ENCODE assay signal across 9 cellular contexts in genomic region chr7:105210721-105211205, GRCh38.
DNase-seq lines count a peak whose midpoint lies in the region; ATAC-seq and TF ChIP-seq lines count a peak whose summit lies in the region.
"Had no signal": no experiment of that assay in that cellular context is flagged by ENCODE, and none has a peak within 500 bp of the region (broad histone marks: within the 10 kb centered on the region; RNA-seq: fewer than 3 reads in every experiment).

No MANE protein-coding gene starts in this region.

- peaks cover 4% of the 10 kb centered on the region for H3K79me2 ChIP-seq in mesendoderm (ENCODE audit: control insufficient read depth, insufficient read depth, low read length)

- TF ChIP-seq CTCF in RWPE1 (conservative IDR thresholded peaks at IDR 0.05; ENCODE audit: low read depth) (no peak), omental fat pad (IDR thresholded peaks at IDR 0.05) (no peak)

- H3K27me3 Mint-ChIP-seq in activated CD4-positive, alpha-beta T cell treated with anti-CD3 and anti-CD28 coated beads, Interleukin-2, amount 10 ng/mL, durations not matched to agents 24 days and 14 days: no peaks in the 10 kb centered on the region
- H3K27me3 Mint-ChIP-seq in activated naive CD8-positive, alpha-beta T cell: no peaks in the 10 kb centered on the region
- no peaks in the 10 kb centered on the region for H3K27me3 Mint-ChIP-seq in activated T-helper 2 cell treated with anti-CD3 and anti-CD28 coated beads, Interferon-gamma antibody, Interleukin-2, Interleukin-4, amounts not matched to agents 10 μg/mL and 5 μg/mL and 100 μg/mL, durations not matched to agents 14 hours and 24 hours and 36 hours (ENCODE audit: low read depth)

- H2AK5ac ChIP-seq in mesendoderm (ENCODE audit: low read length): no peak overlapping the region

- POLR2A ChIA-PET in RWPE1 (lab: Yijun Ruan, JAX; ENCODE audit: low non-redundant PET): no interaction called here

- no peak overlapping the region for H3K4me3 ChIP-seq in mesendoderm (ENCODE audit: low read length)
- H3K4me3 ChIP-seq: SK-N-MC had no signal

- ATAC-seq in HG03066 (IDR thresholded peaks at IDR 0.05; ENCODE audit: low read depth, unreplicated experiment) (peak; percentile 81), omental fat pad (ENCODE audit: low FRiP score) (no peak)

- no peak overlapping the region for H3K4me2 ChIP-seq in mesendoderm (ENCODE audit: low read length)

- no peak overlapping the region for H3K56ac ChIP-seq in mesendoderm (ENCODE audit: low read length)

- H3K4me1 Mint-ChIP-seq in activated CD4-positive, alpha-beta T cell treated with anti-CD3 and anti-CD28 coated beads, Interleukin-2, amount 10 ng/mL, durations not matched to agents 24 days and 14 days: peaks cover 44% of the 10 kb centered on the region
- H3K4me1 Mint-ChIP-seq in activated naive CD8-positive, alpha-beta T cell (ENCODE audit: low read depth): peaks cover 79% of the 10 kb centered on the region
- H3K4me1 Mint-ChIP-seq in activated T-helper 2 cell treated with anti-CD3 and anti-CD28 coated beads, Interferon-gamma antibody, Interleukin-2, Interleukin-4, amounts not matched to agents 10 μg/mL and 5 μg/mL and 100 μg/mL, durations not matched to agents 14 hours and 24 hours and 36 hours (ENCODE audit: low read depth): peaks cover 60% of the 10 kb centered on the region

- H3K36me3 Mint-ChIP-seq in activated CD4-positive, alpha-beta T cell treated with anti-CD3 and anti-CD28 coated beads, Interleukin-2, amount 10 ng/mL, durations not matched to agents 24 days and 14 days (ENCODE audit: low read depth): peaks cover 11% of the 10 kb centered on the region
- H3K36me3 Mint-ChIP-seq in activated naive CD8-positive, alpha-beta T cell: peaks cover 4% of the 10 kb centered on the region
- peaks cover 22% of the 10 kb centered on the region for H3K36me3 Mint-ChIP-seq in activated T-helper 2 cell treated with anti-CD3 and anti-CD28 coated beads, Interferon-gamma antibody, Interleukin-2, Interleukin-4, amounts not matched to agents 10 μg/mL and 5 μg/mL and 100 μg/mL, durations not matched to agents 14 hours and 24 hours and 36 hours (ENCODE audit: low read depth)

- no peak overlapping the region for H2BK120ac ChIP-seq in mesendoderm (ENCODE audit: low read depth, low read length)

- H3K4me1 ChIP-seq in mesendoderm (ENCODE audit: control insufficient read depth, low read depth, low read length): no peaks in the 10 kb centered on the region

- H4K8ac ChIP-seq in mesendoderm (ENCODE audit: low read depth, low read length): no peak overlapping the region

- H3K79me1 ChIP-seq in mesendoderm (ENCODE audit: low read length): peaks cover 13% of the 10 kb centered on the region

- DNase-seq in activated CD4-positive, alpha-beta T cell treated with anti-CD3 and anti-CD28 coated beads, Interleukin-2, amount 10 ng/mL, durations not matched to agents 24 days and 14 days: no peak
- no peak for DNase-seq in activated CD4-positive, alpha-beta T cell treated with anti-CD3 and anti-CD28 coated beads, Interleukin-2, amount 50 U/mL, for 48 hours
- peak; percentile 56 for DNase-seq in mesendoderm
- no peak for DNase-seq in activated T-helper 2 cell treated with anti-CD3 and anti-CD28 coated beads, Interferon-gamma antibody, Interleukin-2, Interleukin-4, amounts not matched to agents 10 μg/mL and 5 μg/mL and 100 μg/mL, durations not matched to agents 14 hours and 24 hours and 36 hours (ENCODE audit: low spot score)
- no peak for DNase-seq in RWPE1 (ENCODE audit: low spot score)
- no peak for DNase-seq in omental fat pad (ENCODE audit: low spot score)

- H3K18ac ChIP-seq in mesendoderm (ENCODE audit: low read length): no peak overlapping the region

- no peak overlapping the region for H3K27ac ChIP-seq in mesendoderm (ENCODE audit: low read depth, low read length)
- H3K27ac ChIP-seq in RWPE1: no peak overlapping the region
- H3K27ac ChIP-seq: SK-N-MC had no signal

- no CpG with 5 or more reads among the region's 5 CpGs for WGBS in mesendoderm (ENCODE audit: extremely low coverage, insufficient coverage, low lambda C conversion rate)

- no peak overlapping the region for H2BK15ac ChIP-seq in mesendoderm (replicated peaks; ENCODE audit: low read depth)

- CTCF ChIA-PET in RWPE1 (lab: Yijun Ruan, JAX): interaction anchor here (0.5 kb wide), 1 partner anchor 132 kb away, joined by 3 read pairs; no protein-coding TSS in a partner anchor

- H3K4ac ChIP-seq in mesendoderm (ENCODE audit: low read depth, low read length): no peak overlapping the region

- intact Hi-C loops in activated CD4-positive, alpha-beta T cell treated with anti-CD3 and anti-CD28 coated beads, Interleukin-2, amount 10 ng/mL, durations not matched to agents 24 days and 14 days (cut with micrococcal nuclease): no loop called here
- intact Hi-C loops in activated T-helper 2 cell treated with anti-CD3 and anti-CD28 coated beads, Interferon-gamma antibody, Interleukin-2, Interleukin-4, amounts not matched to agents 10 μg/mL and 5 μg/mL and 100 μg/mL, durations not matched to agents 14 hours and 24 hours and 36 hours (cut with micrococcal nuclease): no loop called here

- H3K36me3 ChIP-seq in mesendoderm (ENCODE audit: control insufficient read depth, insufficient read depth, low read length): no peaks in the 10 kb centered on the region

- no peak overlapping the region for H4K5ac ChIP-seq in mesendoderm (ENCODE audit: low read length)

- no peak overlapping the region for H3K23ac ChIP-seq in mesendoderm (ENCODE audit: low read length)

- peak overlapping the region; percentile 33 for H3K4me3 Mint-ChIP-seq in activated CD4-positive, alpha-beta T cell treated with anti-CD3 and anti-CD28 coated beads, Interleukin-2, amount 10 ng/mL, durations not matched to agents 24 days and 14 days
- peak overlapping the region; percentile 58 for H3K4me3 Mint-ChIP-seq in activated naive CD8-positive, alpha-beta T cell
- H3K4me3 Mint-ChIP-seq in activated T-helper 2 cell treated with anti-CD3 and anti-CD28 coated beads, Interferon-gamma antibody, Interleukin-2, Interleukin-4, amounts not matched to agents 10 μg/mL and 5 μg/mL and 100 μg/mL, durations not matched to agents 14 hours and 24 hours and 36 hours (ENCODE audit: low read depth): no peak overlapping the region

- no peaks in the 10 kb centered on the region for H3K27me3 ChIP-seq in mesendoderm (ENCODE audit: insufficient read depth, low read length, poor library complexity)

- peaks cover 5% of the 10 kb centered on the region for H3K9me3 Mint-ChIP-seq in activated CD4-positive, alpha-beta T cell treated with anti-CD3 and anti-CD28 coated beads, Interleukin-2, amount 10 ng/mL, durations not matched to agents 24 days and 14 days
- no peaks in the 10 kb centered on the region for H3K9me3 Mint-ChIP-seq in activated naive CD8-positive, alpha-beta T cell (ENCODE audit: low read depth)
- H3K9me3 Mint-ChIP-seq in activated T-helper 2 cell treated with anti-CD3 and anti-CD28 coated beads, Interferon-gamma antibody, Interleukin-2, Interleukin-4, amounts not matched to agents 10 μg/mL and 5 μg/mL and 100 μg/mL, durations not matched to agents 14 hours and 24 hours and 36 hours: no peaks in the 10 kb centered on the region

- no peak overlapping the region for H3K9ac ChIP-seq in mesendoderm (ENCODE audit: low read length)

- H3K27ac Mint-ChIP-seq in activated CD4-positive, alpha-beta T cell treated with anti-CD3 and anti-CD28 coated beads, Interleukin-2, amount 10 ng/mL, durations not matched to agents 24 days and 14 days: peak overlapping the region; percentile 12
- H3K27ac Mint-ChIP-seq in activated naive CD8-positive, alpha-beta T cell: no peak overlapping the region
- H3K27ac Mint-ChIP-seq in activated T-helper 2 cell treated with anti-CD3 and anti-CD28 coated beads, Interferon-gamma antibody, Interleukin-2, Interleukin-4, amounts not matched to agents 10 μg/mL and 5 μg/mL and 100 μg/mL, durations not matched to agents 14 hours and 24 hours and 36 hours: no peak overlapping the region

- no peak overlapping the region for H2BK5ac ChIP-seq in mesendoderm (ENCODE audit: low read length)
